Comparison of ENCODE assay signal across 18 cellular contexts in the genomic region with DNA sequence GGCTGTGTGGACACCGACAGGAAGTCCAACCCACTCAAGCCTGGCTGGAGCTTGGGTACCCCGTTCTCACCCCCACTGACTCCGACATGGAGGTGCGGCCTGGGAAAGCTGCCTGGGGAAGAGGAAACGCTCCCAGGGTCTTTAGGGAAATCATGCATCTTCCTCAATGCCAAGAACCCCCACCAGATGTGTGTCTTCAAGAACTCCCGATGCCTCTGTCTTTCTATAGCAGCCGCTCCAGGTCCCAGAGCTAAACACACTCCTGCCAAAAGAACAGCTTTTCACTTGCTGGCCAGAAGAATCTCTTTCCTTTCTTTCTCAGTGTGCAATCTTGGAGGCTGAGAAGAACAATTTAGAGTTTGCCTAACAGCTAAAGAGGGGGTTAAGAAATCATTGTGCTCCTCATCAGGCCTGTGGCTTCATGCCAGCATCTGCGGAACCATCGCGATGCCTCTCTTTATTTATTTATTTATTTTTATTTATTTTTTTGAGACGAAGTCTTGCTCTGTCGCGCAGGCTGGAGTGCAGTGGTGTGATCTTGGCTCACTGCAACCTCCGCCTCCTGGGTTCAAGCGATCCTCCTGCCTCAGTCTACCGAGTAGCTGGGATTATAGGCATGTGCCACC. TPM values are rescaled to one million over a fixed set of nuclear protein-coding genes. Genes with fewer than 3 reads are reported as not detected.
DNase-seq lines count a peak whose midpoint lies in the region; ATAC-seq and TF ChIP-seq lines count a peak whose summit lies in the region.
"Had no signal": no experiment of that assay in that cellular context is flagged by ENCODE, and none has a peak within 500 bp of the region (broad histone marks: within the 10 kb centered on the region; RNA-seq: fewer than 3 reads in every experiment).

No MANE protein-coding gene starts in this region.

- CTCF ChIA-PET in activated naive CD4-positive, alpha-beta T cell treated with anti-CD3 and anti-CD28 coated beads for 36 hours (lab: Charles Lee): no interaction called here

- no peak overlapping the region for H3K4me3 ChIP-seq in adrenal gland
- H3K4me3 ChIP-seq in mucosa of rectum (ENCODE audit: low read length in 2 of 2): no peak overlapping the region
- H3K4me3 ChIP-seq in suprapubic skin: no peak overlapping the region
- H3K4me3 ChIP-seq: ascending aorta had no signal

- H3K4me1 ChIP-seq in adrenal gland (replicated peaks in 1 of 2) (peaks cover 27 to 28% of the 10 kb centered on the region in 2 donors), mucosa of rectum (ENCODE audit: control insufficient read depth in 2 of 2, insufficient read depth in 2 of 2, low read length in 2 of 2) (peaks cover 2 to 6% of the 10 kb centered on the region in 2 donors), suprapubic skin (peaks cover 26% of the 10 kb centered on the region)
- H3K4me1 ChIP-seq: ascending aorta had no signal

- H3K36me3 ChIP-seq in adrenal gland (replicated peaks in 1 of 2) (peaks cover 0 to 7% of the 10 kb centered on the region in 2 donors), mucosa of rectum (ENCODE audit: control insufficient read depth in 2 of 2, insufficient read depth in 2 of 2, low read length in 2 of 2) (peaks cover 6 to 15% of the 10 kb centered on the region in 2 donors), suprapubic skin (peaks cover 12% of the 10 kb centered on the region)
- H3K36me3 ChIP-seq: ascending aorta had no signal

- 74 to 83% (median 80%) methylated on average over 16 of the region's 16 CpGs for WGBS in adrenal gland, 4 donors
- WGBS in suprapubic skin: 73% methylated on average over 16 of the region's 16 CpGs

- DNase-seq in adrenal gland (no peak), Right ventricle myocardium superior (peak; percentile 80), suprapubic skin (ENCODE audit: low spot score in 2 of 2) (no peak)
- no peak for DNase-seq in stimulated activated naive CD4-positive, alpha-beta T cell (lab: John Stamatoyannopoulos, UW)
- DNase-seq in activated naive CD4-positive, alpha-beta T cell treated with anti-CD3 and anti-CD28 coated beads for 36 hours: no peak
- DNase-seq: activated CD8-positive, alpha-beta T cell treated with anti-CD3 and anti-CD28 coated beads for 36 hours; activated effector memory CD4-positive, alpha-beta T cell treated with Interleukin-2 at 50 U/mL for 16 hours; H7; left colon; natural killer cell; NCI-H187 treated with DMSO at 0.1 percent for 48 hours; NCI-H510A; stimulated activated CD4-positive, alpha-beta T cell treated with anti-CD3 and anti-CD28 coated beads, Interleukin-2, amount 100 ng/mL, for 48 hours; stimulated activated CD8-positive, alpha-beta memory T cell treated with anti-CD3 and anti-CD28 coated beads, Interleukin-4, amount 100 ng/mL, for 48 hours had no signal

- H3K4me1 Mint-ChIP-seq in activated naive CD4-positive, alpha-beta T cell treated with anti-CD3 and anti-CD28 coated beads for 36 hours (ENCODE audit: low read depth): no peaks in the 10 kb centered on the region
- H3K4me1 Mint-ChIP-seq: natural killer cell had no signal

- ATAC-seq in Right ventricle myocardium superior (ENCODE audit: poor library complexity) (peak; percentile 43), GM18867 (IDR thresholded peaks at IDR 0.05; ENCODE audit: unreplicated experiment) (no peak), GM18909 (IDR thresholded peaks at IDR 0.05; ENCODE audit: poor library complexity, unreplicated experiment) (no peak)
- ATAC-seq: activated CD8-positive, alpha-beta T cell treated with anti-CD3 and anti-CD28 coated beads for 36 hours; left colon; natural killer cell had no signal

- H3K9me3 ChIP-seq in adrenal gland (replicated peaks in 1 of 3) (no peaks in the 10 kb centered on the region), mucosa of rectum (ENCODE audit: control insufficient read depth in 2 of 2, low read length in 2 of 2) (no peaks in the 10 kb centered on the region), suprapubic skin (no peaks in the 10 kb centered on the region)
- H3K9me3 ChIP-seq: ascending aorta had no signal

- intact Hi-C loops in adrenal gland (cut with DNase I) (no loop called here), Right ventricle myocardium superior (cut with DNase I) (no loop called here)
- intact Hi-C loops in activated naive CD4-positive, alpha-beta T cell treated with anti-CD3 and anti-CD28 coated beads for 36 hours (cut with micrococcal nuclease): no loop called here

- H3K27ac Mint-ChIP-seq in activated naive CD4-positive, alpha-beta T cell treated with anti-CD3 and anti-CD28 coated beads for 36 hours: no peak overlapping the region
- H3K27ac Mint-ChIP-seq: activated CD8-positive, alpha-beta T cell treated with anti-CD3 and anti-CD28 coated beads for 36 hours; natural killer cell had no signal

- H3K27ac ChIP-seq in adrenal gland (peak overlapping the region in 4 of 5 donors; percentile 67 to 93 (median 83)), mucosa of rectum (ENCODE audit: low read depth in 2 of 2, low read length in 2 of 2) (peak overlapping the region; percentile 61 to 69), suprapubic skin (peak overlapping the region; percentile 73)

- no peak for TF ChIP-seq EP300 in suprapubic skin (IDR thresholded peaks at IDR 0.05)

- H3K9ac ChIP-seq in mucosa of rectum (ENCODE audit: low read depth in 1 of 2, low read length in 2 of 2): no peak overlapping the region

- H3K27me3 Mint-ChIP-seq in activated naive CD4-positive, alpha-beta T cell treated with anti-CD3 and anti-CD28 coated beads for 36 hours (ENCODE audit: low read depth): no peaks in the 10 kb centered on the region
- H3K27me3 Mint-ChIP-seq: activated CD8-positive, alpha-beta T cell treated with anti-CD3 and anti-CD28 coated beads for 36 hours had no signal

- TF ChIP-seq CTCF in adrenal gland (IDR thresholded peaks at IDR 0.05): no peak
- TF ChIP-seq CTCF in suprapubic skin (IDR thresholded peaks at IDR 0.05): no peak

- no peaks in the 10 kb centered on the region for H3K9me3 Mint-ChIP-seq in activated naive CD4-positive, alpha-beta T cell treated with anti-CD3 and anti-CD28 coated beads for 36 hours
- H3K9me3 Mint-ChIP-seq: activated CD8-positive, alpha-beta T cell treated with anti-CD3 and anti-CD28 coated beads for 36 hours; natural killer cell had no signal

- peaks cover 8% of the 10 kb centered on the region for H3K36me3 Mint-ChIP-seq in activated naive CD4-positive, alpha-beta T cell treated with anti-CD3 and anti-CD28 coated beads for 36 hours (ENCODE audit: low read depth)
- H3K36me3 Mint-ChIP-seq: natural killer cell had no signal

- TF ChIP-seq POLR2A in adrenal gland (IDR thresholded peaks at IDR 0.05) (no peak), suprapubic skin (IDR thresholded peaks at IDR 0.05) (no peak)

- no peak overlapping the region for H3K4me3 Mint-ChIP-seq in activated naive CD4-positive, alpha-beta T cell treated with anti-CD3 and anti-CD28 coated beads for 36 hours
- H3K4me3 Mint-ChIP-seq: activated CD8-positive, alpha-beta T cell treated with anti-CD3 and anti-CD28 coated beads for 36 hours; natural killer cell had no signal

- H3K27me3 ChIP-seq in adrenal gland (no peaks in the 10 kb centered on the region), mucosa of rectum (ENCODE audit: control insufficient read depth in 2 of 2, insufficient read depth in 2 of 2, low read length in 2 of 2) (no peaks in the 10 kb centered on the region), suprapubic skin (no peaks in the 10 kb centered on the region)
- H3K27me3 ChIP-seq: ascending aorta had no signal

RNA-seq across cellular contexts. Expression of gene MTSS2, which starts 41.1 kb away (rescaled TPM):
- total RNA-seq in adrenal gland (100 to 1,000 TPM in 1 of 8 donors, 10 to 100 TPM in 7; 60.1 to 127 (median 76.2) TPM), Right ventricle myocardium superior (74.1 TPM), suprapubic skin (10 to 100 TPM; 30.1 to 58.7 (median 42.6) TPM)
- 100 to 1,000 TPM in 1 of 3 donors, 10 to 100 TPM in 2; 32.4 to 145 (median 39.2) TPM for polyA plus RNA-seq in adrenal gland
- 1 to 10 TPM; 2.0 TPM for total RNA-seq in activated naive CD4-positive, alpha-beta T cell treated with anti-CD3 and anti-CD28 coated beads for 36 hours

Comparison
In these comparisons a context has a peak if more than half of its experiments do, and no peak if none do; other contexts are left out.
1. RNA of gene MTSS2, which starts 41.1 kb away (total RNA-seq): 60.1 to 127 TPM in adrenal gland, 74.1 TPM in Right ventricle myocardium superior (single experiment) and 30.1 to 58.7 TPM in suprapubic skin; 2.0 TPM in activated naive CD4-positive, alpha-beta T cell treated with anti-CD3 and anti-CD28 coated beads for 36 hours; every median in the first group is over 10 times any median in the second.
2. Peak in every context shown above with its lines, with median percentiles within 50 percentile points of each other: H3K27ac ChIP-seq.